Comparison of ENCODE assay signal across 32 cellular contexts in genomic region chr1:202923533-202923932, GRCh38. TPM values are rescaled to one million over a fixed set of nuclear protein-coding genes. Genes with fewer than 3 reads are reported as not detected.
DNase-seq lines count a peak whose midpoint lies in the region; ATAC-seq, FAIRE-seq and TF ChIP-seq lines count a peak whose summit lies in the region.
"Had no signal": no experiment of that assay in that cellular context is flagged by ENCODE, and none has a peak within 500 bp of the region (broad histone marks: within the 10 kb centered on the region; RNA-seq: fewer than 3 reads in every experiment).

No MANE protein-coding gene starts in this region.

- H2AFZ ChIP-seq in astrocyte (ENCODE audit: low read depth, low read length): no peak overlapping the region

- H3K27ac Mint-ChIP-seq in astrocyte (ENCODE audit: unreplicated experiment): peak overlapping the region; percentile 30
- H3K27ac Mint-ChIP-seq in osteocyte (ENCODE audit: unreplicated experiment): peak overlapping the region; percentile 61
- H3K27ac Mint-ChIP-seq: activated naive CD4-positive, alpha-beta T cell treated with anti-CD3 and anti-CD28 coated beads, Interleukin-2, amount 50 U/mL, for 24 hours; activated T-helper 2 cell treated with anti-CD3 and anti-CD28 coated beads, Interferon-gamma antibody, Interleukin-2, Interleukin-4, amounts not matched to agents 10 μg/mL and 5 μg/mL and 100 μg/mL, durations not matched to agents 14 hours and 24 hours and 36 hours; CD4-positive, CD25-positive, alpha-beta regulatory T cell; progenitor cell of endocrine pancreas; stimulated activated memory B cell treated with anti-CD40 and anti-IgM and Interleukin-4, amounts not matched to agents 10 μg/mL and 1 μg/mL and 100 μg/mL, for 72 hours had no signal

- ATAC-seq in GM18870 (IDR thresholded peaks at IDR 0.05; ENCODE audit: unreplicated experiment) (no peak), GM18867 (IDR thresholded peaks at IDR 0.05; ENCODE audit: unreplicated experiment) (no peak)
- ATAC-seq: sciatic nerve; stimulated activated memory B cell treated with anti-CD40 and anti-IgM and Interleukin-4, amounts not matched to agents 10 μg/mL and 1 μg/mL and 100 μg/mL, for 72 hours had no signal

- no peak overlapping the region for H3K4me3 ChIP-seq in astrocyte (ENCODE audit: insufficient read depth, low read depth, low read length)
- H3K4me3 ChIP-seq: esophagus squamous epithelium, SJCRH30, upper lobe of left lung had no signal

- TF ChIP-seq CTCF in astrocyte (IDR thresholded peaks at IDR 0.05; ENCODE audit: insufficient read depth, low read depth, low read length) (no peak), osteocyte (IDR thresholded peaks at IDR 0.05) (no peak)

- H3K4me2 ChIP-seq in astrocyte (ENCODE audit: low read length): no peak overlapping the region

- H3K36me3 Mint-ChIP-seq in astrocyte (ENCODE audit: low read depth, unreplicated experiment) (peaks cover 2% of the 10 kb centered on the region), osteocyte (ENCODE audit: unreplicated experiment) (peaks cover 25% of the 10 kb centered on the region)

- H3K4me3 Mint-ChIP-seq in astrocyte (ENCODE audit: unreplicated experiment): peak overlapping the region; percentile 69
- no peak overlapping the region for H3K4me3 Mint-ChIP-seq in osteocyte (ENCODE audit: unreplicated experiment)
- H3K4me3 Mint-ChIP-seq: stimulated activated memory B cell treated with anti-CD40 and anti-IgM and Interleukin-4, amounts not matched to agents 10 μg/mL and 1 μg/mL and 100 μg/mL, for 72 hours had no signal

- FAIRE-seq in astrocyte (lab: Jason Lieb, UNC): no peak
- FAIRE-seq: H1, RCC 7860 had no signal

- peak in 2 of 3 experiments; percentile 15 to 64 for DNase-seq in NCI-H1417 (lab: John Stamatoyannopoulos, UW)
- DNase-seq in NCI-H1417 treated with DMSO at 0.1 percent for 48 hours (lab: John Stamatoyannopoulos, UW): no peak
- DNase-seq in NCI-H2081 (lab: John Stamatoyannopoulos, UW): peak; percentile 67 to 90
- DNase-seq in astrocyte (ENCODE audit: low read depth): no peak
- DNase-seq in osteocyte (ENCODE audit: extremely low spot score, unreplicated experiment): no peak
- DNase-seq in NCI-H2107 treated with DMSO at 0.1 percent for 48 hours (lab: John Stamatoyannopoulos, UW; ENCODE audit: unreplicated experiment): no peak
- DNase-seq: activated CD4-positive, alpha-beta T cell treated with anti-CD3 and anti-CD28 coated beads, Interleukin-2, amount 50 U/mL, for 48 hours; activated CD8-positive, alpha-beta memory T cell treated with anti-CD3 and anti-CD28 coated beads, Interleukin-2, amount 50 U/mL, for 4 hours; CD4-positive, CD25-positive, alpha-beta regulatory T cell; cortex of kidney; esophagus squamous epithelium; foreskin melanocyte; IMR-90; mammary epithelial cell; NCI-H1092; NCI-H2171; NCI-H510A; SJCRH30; stimulated activated CD4-positive, alpha-beta T cell treated with anti-CD3 and anti-CD28 coated beads, Interleukin-12 subunit alpha, Interleukin-12 subunit beta, amount 100 ng/mL, for 4 hours; stimulated activated CD4-positive, alpha-beta T cell treated with anti-CD3 and anti-CD28 coated beads, Interleukin-4, amount 100 ng/mL, for 24 hours; substantia nigra; upper lobe of left lung had no signal

- H3K27me3 ChIP-seq in astrocyte (ENCODE audit: insufficient read depth, low read length): no peaks in the 10 kb centered on the region
- H3K27me3 ChIP-seq: esophagus squamous epithelium, SJCRH30, upper lobe of left lung had no signal

- no peaks in the 10 kb centered on the region for H4K20me1 ChIP-seq in astrocyte (ENCODE audit: insufficient read depth, low read length)

- H3K9me3 Mint-ChIP-seq in astrocyte (ENCODE audit: unreplicated experiment): no peaks in the 10 kb centered on the region
- no peaks in the 10 kb centered on the region for H3K9me3 Mint-ChIP-seq in osteocyte (ENCODE audit: unreplicated experiment)
- H3K9me3 Mint-ChIP-seq: activated naive CD4-positive, alpha-beta T cell treated with anti-CD3 and anti-CD28 coated beads, Interleukin-2, amount 50 U/mL, for 24 hours; activated T-helper 2 cell treated with anti-CD3 and anti-CD28 coated beads, Interferon-gamma antibody, Interleukin-2, Interleukin-4, amounts not matched to agents 10 μg/mL and 5 μg/mL and 100 μg/mL, durations not matched to agents 14 hours and 24 hours and 36 hours; stimulated activated memory B cell treated with anti-CD40 and anti-IgM and Interleukin-4, amounts not matched to agents 10 μg/mL and 1 μg/mL and 100 μg/mL, for 72 hours had no signal

- peaks cover 9% of the 10 kb centered on the region for H3K36me3 ChIP-seq in astrocyte (ENCODE audit: insufficient read depth, low read length)

- H3K9me3 ChIP-seq in astrocyte (ENCODE audit: insufficient read depth, low read depth, low read length): no peaks in the 10 kb centered on the region
- H3K9me3 ChIP-seq: esophagus squamous epithelium, SJCRH30, upper lobe of left lung had no signal

- no peak overlapping the region for H3K27ac ChIP-seq in astrocyte (ENCODE audit: low read depth, low read length)
- H3K27ac ChIP-seq: 22Rv1, SJCRH30, upper lobe of left lung had no signal

- H3K27me3 Mint-ChIP-seq in astrocyte (ENCODE audit: low read depth, unreplicated experiment): no peaks in the 10 kb centered on the region
- H3K27me3 Mint-ChIP-seq in osteocyte (ENCODE audit: unreplicated experiment): no peaks in the 10 kb centered on the region
- H3K27me3 Mint-ChIP-seq: activated naive CD4-positive, alpha-beta T cell treated with anti-CD3 and anti-CD28 coated beads, Interleukin-2, amount 50 U/mL, for 24 hours; progenitor cell of endocrine pancreas; stimulated activated memory B cell treated with anti-CD40 and anti-IgM and Interleukin-4, amounts not matched to agents 10 μg/mL and 1 μg/mL and 100 μg/mL, for 72 hours had no signal

- no peaks in the 10 kb centered on the region for H3K4me1 ChIP-seq in astrocyte (ENCODE audit: insufficient read depth, low read length)

- H3K79me2 ChIP-seq in astrocyte (ENCODE audit: insufficient read depth, low read length): peaks cover 11% of the 10 kb centered on the region

- peaks cover 4% of the 10 kb centered on the region for H3K4me1 Mint-ChIP-seq in astrocyte (ENCODE audit: low read depth, unreplicated experiment)
- H3K4me1 Mint-ChIP-seq in osteocyte (ENCODE audit: unreplicated experiment): peaks cover 19% of the 10 kb centered on the region

- H3K9ac ChIP-seq in astrocyte (ENCODE audit: low read length): no peak overlapping the region

RNA-seq across cellular contexts. Expression of gene KLHL12, which starts 3.5 kb away (rescaled TPM):
- total RNA-seq in astrocyte (23.9 and 24.9 TPM in 2 replicates), osteocyte (24.2 and 26.2 TPM in 2 replicates)

RNA-seq across cellular contexts. Expression of gene ADIPOR1, which starts 34.6 kb away (rescaled TPM):
- total RNA-seq in astrocyte: 72.8 and 73.0 TPM in 2 replicates
- 72.3 and 77.0 TPM in 2 replicates for total RNA-seq in osteocyte

RNA-seq across cellular contexts. Expression of gene RABIF, which starts 34.6 kb away (rescaled TPM):
- total RNA-seq in astrocyte (11.1 and 12.1 TPM in 2 replicates), osteocyte (12.2 and 13.9 TPM in 2 replicates)

RNA-seq across cellular contexts. Expression of gene CYB5R1, which starts 43.5 kb away (rescaled TPM):
- total RNA-seq in astrocyte: 39.1 and 41.9 TPM in 2 replicates
- total RNA-seq in osteocyte: 50.3 and 55.6 TPM in 2 replicates

Comparison
In these comparisons a context has a peak if more than half of its experiments do, and no peak if none do; other contexts are left out.
1. DNase-seq: peak in NCI-H1417 (2 of 3) and NCI-H2081 (2 of 2); none in NCI-H1417 treated with DMSO at 0.1 percent for 48 hours (single experiment), astrocyte (single experiment), osteocyte (single experiment) and NCI-H2107 treated with DMSO at 0.1 percent for 48 hours (single experiment).